ENCODE assay signal across 30 cellular contexts in genomic region chr2:153834662-153835061, GRCh38. TPM values are rescaled to one million over a fixed set of nuclear protein-coding genes. Genes with fewer than 3 reads are reported as not detected.
DNase-seq lines count a peak whose midpoint lies in the region; ATAC-seq, FAIRE-seq and TF ChIP-seq lines count a peak whose summit lies in the region.
"Had no signal": no experiment of that assay in that cellular context is flagged by ENCODE, and none has a peak within 500 bp of the region (broad histone marks: within the 10 kb centered on the region; RNA-seq: fewer than 3 reads in every experiment).

No MANE protein-coding gene starts in this region.

- BruUV-seq in HepG2 (replicated peaks; lab: Mats Ljungman, UMichigan) = no TSS peak
- BruUV-seq in PC-3 (replicated peaks; lab: Mats Ljungman, UMichigan) = no TSS peak

- H3K4me1 ChIP-seq in HepG2 (ENCODE audit: insufficient read depth, low read length) (peaks cover 12% of the 10 kb centered on the region), right lobe of liver (no peaks in the 10 kb centered on the region), PC-3 (ENCODE audit: insufficient read depth, low read length) (no peaks in the 10 kb centered on the region)
- H3K4me1 ChIP-seq: BE2C, BLaER1 had no signal

- H3K4me2 ChIP-seq in HepG2 (ENCODE audit: low read depth, low read length) (no peak overlapping the region), PC-3 (ENCODE audit: low read length) (no peak overlapping the region)
- H3K4me2 ChIP-seq: BLaER1 had no signal

- TF ChIP-seq POLR2A in HepG2 (IDR thresholded peaks at IDR 0.05; ENCODE audit: insufficient read depth in 1 of 2, low read depth in 2 of 2, low read length in 2 of 2) (no peak), right lobe of liver (IDR thresholded peaks at IDR 0.05) (no peak)

- H3K79me2 ChIP-seq in HepG2 (ENCODE audit: insufficient read depth, low read length) = no peaks in the 10 kb centered on the region
- no peaks in the 10 kb centered on the region for H3K79me2 ChIP-seq in PC-3 (ENCODE audit: low read length)

- in situ Hi-C loops in HepG2 (cut with HindIII; ENCODE audit: extremely low pct_ligation_motif_present, low pct_unique_long_range_greater_than_20kb) = no loop called here

- no peaks in the 10 kb centered on the region for H3K9me2 ChIP-seq in PC-3 (replicated peaks; ENCODE audit: low read length)

- peak; percentile 57 for DNase-seq in HepG2 (ENCODE audit: low spot score)
- no peak for DNase-seq in right lobe of liver
- DNase-seq in DMS53 (lab: John Stamatoyannopoulos, UW) = peak; percentile 36
- DNase-seq in HuH-7 (ENCODE audit: low spot score) = peak; percentile 27
- peak; percentile 4 for DNase-seq in PC-3
- DNase-seq in COLO668 (lab: John Stamatoyannopoulos, UW; ENCODE audit: unreplicated experiment) = no peak
- no peak for DNase-seq in occipital lobe (lab: John Stamatoyannopoulos, UW)
- DNase-seq in NCI-H345 treated with DMSO at 0.1 percent for 48 hours (lab: John Stamatoyannopoulos, UW; ENCODE audit: unreplicated experiment) = no peak
- DNase-seq: 8988T; ACHN; BE2C; C1 segment of cervical spinal cord; CD4-positive, alpha-beta memory T cell; CD4-positive, CD25-positive, alpha-beta regulatory T cell; CD8-positive, alpha-beta memory T cell; DMS 273 treated with DMSO at 0.1 percent for 48 hours; DMS153; DMS79; DND-41; EL; GDM1 had no signal

- H3K9ac ChIP-seq in HepG2 (ENCODE audit: insufficient read depth, low read depth, low read length) (no peak overlapping the region), PC-3 (ENCODE audit: low read length) (no peak overlapping the region)
- H3K9ac ChIP-seq: BLaER1 had no signal

- peak in 1 of 2 experiments; percentile 69; a peak in 2 of 4 replicates for TF ChIP-seq EP300 in HepG2 (IDR thresholded peaks at IDR 0.05; ENCODE audit: low read depth in 2 of 2, low read length in 2 of 2)
- TF ChIP-seq EP300 in HepG2 (CRISPR knock-in tag; IDR thresholded peaks at IDR 0.05; ENCODE audit: borderline replicate concordance) = no peak

- POLR2A ChIA-PET in HepG2 (lab: Yijun Ruan, JAX) = no interaction called here
- POLR2A ChIA-PET in PC-3 (lab: Charles Lee; ENCODE audit: unreplicated experiment) = no interaction called here

- H2AFZ ChIP-seq in HepG2 (ENCODE audit: low read length) = no peak overlapping the region
- no peak overlapping the region for H2AFZ ChIP-seq in PC-3 (ENCODE audit: low read length)

- no peak overlapping the region for H3K27ac ChIP-seq in HepG2 (ENCODE audit: extremely low read length, insufficient read depth, low read length)
- no peak overlapping the region for H3K27ac ChIP-seq in right lobe of liver
- H3K27ac ChIP-seq in PC-3 (ENCODE audit: low read length) = no peak overlapping the region
- H3K27ac ChIP-seq: BLaER1 had no signal

- H3K27me3 ChIP-seq in HepG2 (ENCODE audit: control insufficient read depth in 1 of 2, insufficient read depth in 2 of 2, low read length in 2 of 2) (no peaks in the 10 kb centered on the region), right lobe of liver (no peaks in the 10 kb centered on the region), PC-3 (ENCODE audit: low read length) (no peaks in the 10 kb centered on the region)
- H3K27me3 ChIP-seq: BE2C, BLaER1 had no signal

- H3K36me3 ChIP-seq in HepG2 (replicated peaks in 1 of 2; ENCODE audit: control insufficient read depth in 1 of 2, insufficient read depth in 2 of 2, low read length in 2 of 2) (no peaks in the 10 kb centered on the region), right lobe of liver (no peaks in the 10 kb centered on the region), PC-3 (ENCODE audit: low read depth, low read length) (no peaks in the 10 kb centered on the region)
- H3K36me3 ChIP-seq: BE2C, BLaER1 had no signal

- intact Hi-C loops in HepG2 (cut with micrococcal nuclease; ENCODE audit: unreplicated experiment) = no loop called here
- intact Hi-C loops in right lobe of liver (cut with DNase I) = no loop called here
- intact Hi-C loops in PC-3 (cut with micrococcal nuclease) = no loop called here

- CTCF ChIA-PET in HepG2 (lab: Yijun Ruan, JAX; ENCODE audit: low intra/inter-chr PET ratio, low total read pairs) = no interaction called here
- CTCF ChIA-PET in PC-3 (lab: Charles Lee) = no interaction called here

- H3K9me3 ChIP-seq in HepG2 (ENCODE audit: low read length) (peaks cover 14% of the 10 kb centered on the region), right lobe of liver (no peaks in the 10 kb centered on the region), PC-3 (ENCODE audit: low read length) (no peaks in the 10 kb centered on the region)
- H3K9me3 ChIP-seq: BE2C, BLaER1 had no signal

- H3K4me3 ChIP-seq in HepG2 (replicated peaks in 1 of 3; ENCODE audit: insufficient read depth in 1 of 3, low read depth in 2 of 3, low read length in 3 of 3) = no peak overlapping the region
- H3K4me3 ChIP-seq in right lobe of liver = no peak overlapping the region
- H3K4me3 ChIP-seq in PC-3 (ENCODE audit: low read length) = no peak overlapping the region
- H3K4me3 ChIP-seq: BLaER1, GM12878 had no signal

- TF ChIP-seq CTCF in HepG2 (CRISPR knock-in tag; IDR thresholded peaks at IDR 0.05) (no peak), right lobe of liver (IDR thresholded peaks at IDR 0.05) (no peak), PC-3 (conservative IDR thresholded peaks at IDR 0.05; ENCODE audit: low read depth, low read length) (no peak)

- no peak for TF ChIP-seq RAD21 in HepG2 (CRISPR knock-in tag; IDR thresholded peaks at IDR 0.05)

- ATAC-seq in HepG2 (peak; percentile 98), right lobe of liver (no peak), PC-3 (peak; percentile 37)
- ATAC-seq: GM12878 had no signal

- WGBS in HepG2 (ENCODE audit: low lambda C conversion rate) = 2% methylated on average over 2 of the region's 2 CpGs
- WGBS in right lobe of liver (ENCODE audit: insufficient coverage, low coverage, low lambda C conversion rate, missing lambda C conversion rate) = 73% methylated on average over 2 of the region's 2 CpGs

- H3F3A ChIP-seq in PC-3 (ENCODE audit: low read length, unreplicated experiment) = no peaks in the 10 kb centered on the region

- FAIRE-seq in HepG2 (lab: Jason Lieb, UNC) = no peak
- FAIRE-seq: A204.1, GM12878, GM12892, GM18507 had no signal

- H4K20me1 ChIP-seq in HepG2 (ENCODE audit: insufficient read depth, low read length) = no peaks in the 10 kb centered on the region
- H4K20me1 ChIP-seq in PC-3 (ENCODE audit: low read length) = no peaks in the 10 kb centered on the region
- H4K20me1 ChIP-seq: BLaER1 had no signal

TF ChIP-seq in HepG2, 621 proteins besides CTCF, POLR2A, EP300 and RAD21 (continues in another document):
- TF ChIP-seq HOXD1 (CRISPR knock-in tag; IDR thresholded peaks at IDR 0.05) (no peak), MED13 (CRISPR knock-in tag; IDR thresholded peaks at IDR 0.05) (no peak), ZNF430 (CRISPR knock-in tag; IDR thresholded peaks at IDR 0.05) (no peak), ZNF546 (CRISPR knock-in tag; conservative IDR thresholded peaks at IDR 0.05) (no peak), NR2F2 (IDR thresholded peaks at IDR 0.05; ENCODE audit: borderline replicate concordance, low read depth) (no peak), FOXJ3 (CRISPR knock-in tag; IDR thresholded peaks at IDR 0.05; ENCODE audit: borderline replicate concordance) (peak; percentile 65; the same call in 1 of the 2 replicates), ZNF468 (CRISPR knock-in tag; IDR thresholded peaks at IDR 0.05) (no peak), HDAC6 (IDR thresholded peaks at IDR 0.05; ENCODE audit: low read depth, low read length) (no peak)
- TF ChIP-seq, protein P1, sequence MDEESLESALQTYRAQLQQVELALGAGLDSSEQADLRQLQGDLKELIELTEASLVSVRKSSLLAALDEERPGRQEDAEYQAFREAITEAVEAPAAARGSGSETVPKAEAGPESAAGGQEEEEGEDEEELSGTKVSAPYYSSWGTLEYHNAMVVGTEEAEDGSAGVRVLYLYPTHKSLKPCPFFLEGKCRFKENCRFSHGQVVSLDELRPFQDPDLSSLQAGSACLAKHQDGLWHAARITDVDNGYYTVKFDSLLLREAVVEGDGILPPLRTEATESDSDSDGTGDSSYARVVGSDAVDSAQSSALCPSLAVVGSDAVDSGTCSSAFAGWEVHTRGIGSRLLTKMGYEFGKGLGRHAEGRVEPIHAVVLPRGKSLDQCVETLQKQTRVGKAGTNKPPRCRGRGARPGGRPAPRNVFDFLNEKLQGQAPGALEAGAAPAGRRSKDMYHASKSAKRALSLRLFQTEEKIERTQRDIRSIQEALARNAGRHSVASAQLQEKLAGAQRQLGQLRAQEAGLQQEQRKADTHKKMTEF (CRISPR knock-in tag; IDR thresholded peaks at IDR 0.05) = peak; percentile 61; the same call in 1 of the 2 replicates

RNA-seq across cellular contexts. Expression of gene GALNT13, which starts 37.1 kb away (rescaled TPM):
- total RNA-seq in HepG2 (2016; rRNA removed; fragmentation: Illumina TruSeq; extraction: Trizol) (4.8 and 5.0 TPM in 2 replicates), right lobe of liver (not detected), PC-3 (2014; rRNA removed) (2.0 and 2.6 TPM in 2 replicates), occipital lobe (28.4 TPM)
- 2.4 and 3.3 TPM in 2 replicates for total RNA-seq in HepG2 (2016; cell fraction: cytosol; rRNA removed; fragmentation: Illumina TruSeq; extraction: Trizol; ENCODE audit: low read depth)
- total RNA-seq in HepG2 (2016; cell fraction: insoluble cytoplasmic fraction; rRNA removed; fragmentation: Illumina TruSeq; extraction: Trizol) = 4.3 and 4.6 TPM in 2 replicates
- 5.3 and 5.8 TPM in 2 replicates for total RNA-seq in HepG2 (2016; cell fraction: membrane; rRNA removed; fragmentation: Illumina TruSeq; extraction: Trizol)
- 6.4 and 6.7 TPM in 2 replicates for total RNA-seq in HepG2 (2016; cell fraction: nucleus; rRNA removed; fragmentation: Illumina TruSeq; extraction: Trizol)
- 1.3 TPM in 2 replicates for polyA plus RNA-seq in HepG2 (2011; rRNA removed)
- polyA plus RNA-seq in HepG2 (2011; cell fraction: cytosol; rRNA removed) = 0.43 and 0.78 TPM in 2 replicates
- 0.40 and 0.45 TPM in 2 replicates for polyA plus RNA-seq in HepG2 (2011; cell fraction: nucleus; rRNA removed)
- polyA plus RNA-seq in HepG2 (2012) = 0.77 and 1.1 TPM in 2 replicates
- polyA plus RNA-seq in HepG2 (2016; cell fraction: cytosol; fragmentation: Illumina TruSeq; extraction: Trizol; ENCODE audit: low read depth) = 1.9 and 2.8 TPM in 2 replicates
- polyA plus RNA-seq in HepG2 (2016; cell fraction: insoluble cytoplasmic fraction; fragmentation: Illumina TruSeq; extraction: Trizol; ENCODE audit: low read depth) = 3.6 and 4.4 TPM in 2 replicates
- polyA plus RNA-seq in HepG2 (2016; cell fraction: membrane; fragmentation: Illumina TruSeq; extraction: Trizol; ENCODE audit: low read depth) = 3.2 and 4.0 TPM in 2 replicates
- 3.5 and 4.5 TPM in 2 replicates for polyA plus RNA-seq in HepG2 (2016; cell fraction: nucleus; fragmentation: Illumina TruSeq; extraction: Trizol; ENCODE audit: insufficient read depth, low read depth)
- 0.35 and 0.38 TPM in 2 replicates for polyA minus RNA-seq in HepG2 (2011; rRNA and poly(A)+ RNA removed; ENCODE audit: low replicate concordance)
- polyA minus RNA-seq in HepG2 (2011; cell fraction: cytosol; rRNA and poly(A)+ RNA removed) = 1.1 TPM in 2 replicates
- 4.9 and 6.5 TPM in 2 replicates for polyA minus RNA-seq in HepG2 (2011; cell fraction: nucleus; rRNA and poly(A)+ RNA removed)
- total RNA-seq: A673; CD4-positive, CD25-positive, alpha-beta regulatory T cell; CD8-positive, alpha-beta memory T cell; Daoy; GM12878 had no signal
- polyA plus RNA-seq: AG04450; CD14-positive monocyte; CD4-positive, alpha-beta memory T cell; CD8-positive, alpha-beta memory T cell had no signal

Comparison
In these comparisons a context has a peak if more than half of its experiments do, and no peak if none do; other contexts are left out.
1. ATAC-seq: peak in HepG2 (single experiment) and PC-3 (single experiment); none in right lobe of liver (0 of 4).
2. DNase-seq: peak in HepG2 (single experiment), DMS53 (single experiment), HuH-7 (single experiment) and PC-3 (single experiment); none in right lobe of liver (0 of 3), COLO668 (single experiment), occipital lobe (single experiment) and NCI-H345 treated with DMSO at 0.1 percent for 48 hours (single experiment).